ENCODE assay signal across 25 cellular contexts in genomic region chr7:150939052-150939810, GRCh38. TPM values are rescaled to one million over a fixed set of nuclear protein-coding genes. Genes with fewer than 3 reads are reported as not detected.
DNase-seq lines count a peak whose midpoint lies in the region; ATAC-seq and TF ChIP-seq lines count a peak whose summit lies in the region.
"Had no signal": no experiment of that assay in that cellular context is flagged by ENCODE, and none has a peak within 500 bp of the region (broad histone marks: within the 10 kb centered on the region; RNA-seq: fewer than 3 reads in every experiment).

No MANE protein-coding gene starts in this region.

- ATAC-seq in CD4-positive, alpha-beta T cell (ENCODE audit: poor library complexity): no peak
- no peak for ATAC-seq in SK-N-SH treated with all-trans-retinoic acid at 6 μM for 48 hours
- peak; percentile 54 for ATAC-seq in memory B cell (ENCODE audit: low read depth)
- ATAC-seq in GM23338: no peak
- ATAC-seq in GM19463 (IDR thresholded peaks at IDR 0.05; ENCODE audit: unreplicated experiment): no peak
- ATAC-seq: heart right ventricle, left colon had no signal

- H3K27ac Mint-ChIP-seq in CD4-positive, alpha-beta T cell: peak overlapping the region; percentile 30
- no peak overlapping the region for H3K27ac Mint-ChIP-seq in memory B cell
- H3K27ac Mint-ChIP-seq in GM23338: no peak overlapping the region
- H3K27ac Mint-ChIP-seq: activated naive CD8-positive, alpha-beta T cell treated with anti-CD3 and anti-CD28 coated beads for 36 hours; naive B cell; T-helper 1 cell treated with Interleukin-12 subunit alpha and Interleukin-12 subunit beta and Interleukin-4 antibody, amounts not matched to agents 30 μg/mL and 1 μg/mL, for 36 hours had no signal

- H3K9ac ChIP-seq in BLaER1: no peak overlapping the region

- H4K20me1 ChIP-seq in BLaER1: no peaks in the 10 kb centered on the region
- no peaks in the 10 kb centered on the region for H4K20me1 ChIP-seq in GM23338 (replicated peaks; ENCODE audit: insufficient read depth)

- intact Hi-C loops in CD4-positive, alpha-beta T cell (cut with DNase I, micrococcal nuclease): no loop called here

- no peaks in the 10 kb centered on the region for H3K36me3 Mint-ChIP-seq in CD4-positive, alpha-beta T cell (ENCODE audit: low read depth)
- H3K36me3 Mint-ChIP-seq in memory B cell (no peaks in the 10 kb centered on the region), GM23338 (ENCODE audit: low read depth) (no peaks in the 10 kb centered on the region)
- H3K36me3 Mint-ChIP-seq: activated CD4-positive, alpha-beta memory T cell treated with anti-CD3 and anti-CD28 coated beads for 36 hours; activated naive CD8-positive, alpha-beta T cell treated with anti-CD3 and anti-CD28 coated beads for 36 hours; CD8-positive, alpha-beta memory T cell; naive B cell had no signal

- no peaks in the 10 kb centered on the region for H3K27me3 ChIP-seq in BLaER1
- H3K27me3 ChIP-seq in CD4-positive, alpha-beta T cell (ENCODE audit: control insufficient read depth, insufficient read depth, low read length): no peaks in the 10 kb centered on the region
- H3K27me3 ChIP-seq in GM23338 (ENCODE audit: insufficient read depth): no peaks in the 10 kb centered on the region
- H3K27me3 ChIP-seq in right atrium auricular region: no peaks in the 10 kb centered on the region

- H3K27ac ChIP-seq in BLaER1 (no peak overlapping the region), GM23338 (ENCODE audit: low read depth) (no peak overlapping the region), right atrium auricular region (no peak overlapping the region)
- H3K27ac ChIP-seq in CD4-positive, alpha-beta T cell (ENCODE audit: low read depth, low read length): no peak overlapping the region
- H3K27ac ChIP-seq: epithelial cell of prostate, heart right ventricle, PC-9, skin epidermis had no signal

- H3K4me1 Mint-ChIP-seq in CD4-positive, alpha-beta T cell (ENCODE audit: low read depth): peaks cover 51% of the 10 kb centered on the region
- H3K4me1 Mint-ChIP-seq in memory B cell: peaks cover 18% of the 10 kb centered on the region
- H3K4me1 Mint-ChIP-seq in GM23338: peaks cover 9% of the 10 kb centered on the region

- no peaks in the 10 kb centered on the region for H3K9me3 Mint-ChIP-seq in CD4-positive, alpha-beta T cell
- no peaks in the 10 kb centered on the region for H3K9me3 Mint-ChIP-seq in memory B cell
- H3K9me3 Mint-ChIP-seq in GM23338: no peaks in the 10 kb centered on the region
- H3K9me3 Mint-ChIP-seq: activated CD4-positive, alpha-beta memory T cell treated with anti-CD3 and anti-CD28 coated beads for 36 hours; activated naive CD8-positive, alpha-beta T cell treated with anti-CD3 and anti-CD28 coated beads for 36 hours; CD8-positive, alpha-beta memory T cell; naive B cell; T-helper 1 cell treated with Interleukin-12 subunit alpha and Interleukin-12 subunit beta and Interleukin-4 antibody, amounts not matched to agents 30 μg/mL and 1 μg/mL, for 36 hours had no signal

- H3K9me3 ChIP-seq in BLaER1 (no peaks in the 10 kb centered on the region), right atrium auricular region (no peaks in the 10 kb centered on the region)
- no peaks in the 10 kb centered on the region for H3K9me3 ChIP-seq in CD4-positive, alpha-beta T cell (ENCODE audit: control insufficient read depth, low read length)
- H3K9me3 ChIP-seq: heart right ventricle had no signal

- no peaks in the 10 kb centered on the region for H3K27me3 Mint-ChIP-seq in CD4-positive, alpha-beta T cell
- H3K27me3 Mint-ChIP-seq in memory B cell: peaks cover 11% of the 10 kb centered on the region
- H3K27me3 Mint-ChIP-seq in GM23338 (ENCODE audit: insufficient read depth, low read depth, poor library complexity): peaks cover 11% of the 10 kb centered on the region
- H3K27me3 Mint-ChIP-seq: activated CD4-positive, alpha-beta memory T cell treated with anti-CD3 and anti-CD28 coated beads for 36 hours; activated naive CD8-positive, alpha-beta T cell treated with anti-CD3 and anti-CD28 coated beads for 36 hours; CD8-positive, alpha-beta memory T cell had no signal

- no peaks in the 10 kb centered on the region for H3F3A ChIP-seq in GM23338 (replicated peaks; ENCODE audit: low read depth)

- POLR2A ChIA-PET in CD4-positive, alpha-beta T cell (lab: Charles Lee): no interaction called here

- peaks cover 71% of the 10 kb centered on the region for H3K4me1 ChIP-seq in BLaER1
- no peaks in the 10 kb centered on the region for H3K4me1 ChIP-seq in GM23338 (ENCODE audit: insufficient read depth)
- peaks cover 0 to 14% of the 10 kb centered on the region in 2 donors for H3K4me1 ChIP-seq in right atrium auricular region

- H3K36me3 ChIP-seq in BLaER1: no peaks in the 10 kb centered on the region
- no peaks in the 10 kb centered on the region for H3K36me3 ChIP-seq in GM23338 (ENCODE audit: insufficient read depth)
- H3K36me3 ChIP-seq in right atrium auricular region: no peaks in the 10 kb centered on the region
- H3K36me3 ChIP-seq: heart right ventricle had no signal

- no peak overlapping the region for H2AFZ ChIP-seq in GM23338
- H2AFZ ChIP-seq: PC-9 had no signal

- no peaks in the 10 kb centered on the region for H3K79me2 ChIP-seq in GM23338 (replicated peaks; ENCODE audit: insufficient read depth)

- H3K4me3 Mint-ChIP-seq in CD4-positive, alpha-beta T cell: peak overlapping the region; percentile 34
- H3K4me3 Mint-ChIP-seq in memory B cell (no peak overlapping the region), GM23338 (no peak overlapping the region)
- H3K4me3 Mint-ChIP-seq: activated CD4-positive, alpha-beta memory T cell treated with anti-CD3 and anti-CD28 coated beads for 36 hours; naive B cell; T-helper 1 cell treated with Interleukin-12 subunit alpha and Interleukin-12 subunit beta and Interleukin-4 antibody, amounts not matched to agents 30 μg/mL and 1 μg/mL, for 36 hours had no signal

- peak in 1 of 10 experiments; percentile 10 for DNase-seq in CD4-positive, alpha-beta T cell
- DNase-seq in memory B cell (ENCODE audit: low spot score in 2 of 2): no peak
- DNase-seq in GM23338 (ENCODE audit: low spot score): no peak
- no peak for DNase-seq in right atrium auricular region (ENCODE audit: low spot score)
- DNase-seq: activated CD4-positive, alpha-beta memory T cell treated with anti-CD3 and anti-CD28 coated beads for 36 hours; activated naive CD8-positive, alpha-beta T cell treated with anti-CD3 and anti-CD28 coated beads for 36 hours; CD8-positive, alpha-beta memory T cell; DMS53; GDM1; HCEC 1CT; heart right ventricle; left colon; mesendoderm; naive B cell; NCI-H1436 treated with DMSO at 0.1 percent for 48 hours; NCI-H774; PC-9; stimulated activated CD4-positive, alpha-beta T cell treated with anti-CD3 and anti-CD28 coated beads, Interleukin-1b, Interleukin-23, amount 100 ng/mL, for 48 hours had no signal

- CTCF ChIA-PET in CD4-positive, alpha-beta T cell (lab: Charles Lee): no interaction called here

- H3K4me3 ChIP-seq in BLaER1 (no peak overlapping the region), GM23338 (no peak overlapping the region), right atrium auricular region (no peak overlapping the region)
- H3K4me3 ChIP-seq: heart right ventricle, PC-9, skin epidermis had no signal

- H3K4me2 ChIP-seq in BLaER1: peak overlapping the region; percentile 74
- no peak overlapping the region for H3K4me2 ChIP-seq in GM23338
- H3K4me2 ChIP-seq: PC-9 had no signal

- no peaks in the 10 kb centered on the region for H3K9me2 ChIP-seq in GM23338 (ENCODE audit: insufficient read depth)

- TF ChIP-seq CTCF in CD4-positive, alpha-beta T cell (IDR thresholded peaks at IDR 0.05): no peak
- TF ChIP-seq CTCF in GM23338 (conservative IDR thresholded peaks at IDR 0.05; ENCODE audit: low read depth in 2 of 2) (no peak), right atrium auricular region (IDR thresholded peaks at IDR 0.05) (no peak)

TF ChIP-seq in SK-N-SH treated with all-trans-retinoic acid at 6 μM for 48 hours, 23 proteins besides CTCF, POLR2A, EP300 and RAD21:
- no peak for TF ChIP-seq CREB5 (CRISPR knock-in tag; IDR thresholded peaks at IDR 0.05; ENCODE audit: low read depth)
- peak; percentile 35; the same call in 1 of the 2 replicates for TF ChIP-seq TCF4 (CRISPR knock-in tag; IDR thresholded peaks at IDR 0.05; ENCODE audit: borderline replicate concordance)

TF ChIP-seq in GM23338, 12 proteins besides CTCF, POLR2A, EP300 and RAD21 (continues in another document):
- TF ChIP-seq ZNF331 (CRISPR knock-in tag; IDR thresholded peaks at IDR 0.05; ENCODE audit: low read depth) (no peak), EZH2 (IDR thresholded peaks at IDR 0.05; ENCODE audit: low read depth, unreplicated experiment) (no peak)

RNA-seq across cellular contexts. Expression of gene KCNH2, which starts 38.9 kb away (rescaled TPM):
- 1 to 10 TPM; 1.9 to 2.3 TPM for total RNA-seq in CD4-positive, alpha-beta T cell
- 11.3 and 14.7 TPM in 2 replicates for total RNA-seq in GM23338 (2014; rRNA removed; shearing (Covaris generic))
- 2.6 and 2.9 TPM in 2 replicates for polyA plus RNA-seq in GM23338 (2016; fragmentation: Nextera tagmentation; extraction: Ambion mirVana)
- 100 to 1,000 TPM; 119 to 128 TPM for total RNA-seq in right atrium auricular region

RNA-seq across cellular contexts. Expression of gene NOS3, which starts 51.6 kb away (rescaled TPM):
- total RNA-seq in CD4-positive, alpha-beta T cell: 1 to 10 TPM; 3.9 to 7.1 TPM
- total RNA-seq in GM23338 (2014; rRNA removed; shearing (Covaris generic)): 6.1 and 13.3 TPM in 2 replicates
- 2.6 and 3.1 TPM in 2 replicates for polyA plus RNA-seq in GM23338 (2016; fragmentation: Nextera tagmentation; extraction: Ambion mirVana)
- total RNA-seq in right atrium auricular region: 10 to 100 TPM; 14.5 to 78.6 TPM
- total RNA-seq: M059J had no signal
